9 cellular contexts compared by ENCODE assay signal in the genomic region with DNA sequence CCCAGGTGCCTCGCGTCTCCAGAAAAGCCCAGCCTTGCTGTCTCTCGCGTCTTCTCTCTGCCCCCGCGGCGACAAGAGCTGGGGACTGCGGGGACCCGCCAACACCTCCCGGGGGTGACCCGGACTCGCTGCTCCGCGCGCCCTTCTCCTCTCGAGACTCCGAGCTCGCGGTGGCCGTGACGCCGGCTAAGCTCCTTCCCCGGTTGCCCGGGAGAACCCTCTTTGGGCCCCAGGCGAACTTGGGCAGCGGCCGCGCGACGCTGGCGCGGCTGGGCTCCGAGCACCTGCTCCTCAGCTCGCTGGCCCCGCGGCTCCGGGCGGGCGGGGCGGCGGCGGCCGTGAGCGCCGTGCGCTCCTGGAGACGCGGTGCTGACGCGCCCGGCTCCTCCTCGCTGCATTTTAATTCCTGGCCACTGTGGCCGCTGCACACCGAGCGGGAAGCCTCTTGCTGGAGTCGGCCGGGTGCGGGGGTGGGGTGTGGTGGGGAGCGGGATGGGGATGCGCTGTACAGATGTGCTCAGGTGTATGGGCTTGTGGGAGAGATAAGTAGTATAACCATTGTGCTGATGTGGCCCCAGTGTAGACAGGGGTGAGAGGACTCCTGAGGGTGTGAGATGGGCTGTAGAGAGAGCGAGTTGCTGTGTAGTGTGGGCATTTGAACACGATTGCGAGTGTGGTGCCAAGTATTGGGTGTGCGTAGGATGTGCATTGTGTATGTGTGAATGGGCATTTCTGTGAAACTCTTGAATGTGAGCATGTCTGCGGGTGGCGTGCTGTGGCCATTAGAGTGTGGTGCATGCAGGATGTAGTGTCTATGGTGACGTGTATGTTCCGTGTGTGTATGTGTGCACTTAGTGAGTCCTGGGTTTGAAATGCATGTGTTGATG. TPM values are rescaled to one million over a fixed set of nuclear protein-coding genes. Genes with fewer than 3 reads are reported as not detected.
DNase-seq lines count a peak whose midpoint lies in the region; ATAC-seq and TF ChIP-seq lines count a peak whose summit lies in the region.
"Had no signal": no experiment of that assay in that cellular context is flagged by ENCODE, and none has a peak within 500 bp of the region (broad histone marks: within the 10 kb centered on the region; RNA-seq: fewer than 3 reads in every experiment).

A gene (minus strand): TSS at position 315 of the 887 bp plus-strand sequence.

- DNase-seq in 8988T (peak; percentile 20), breast epithelium (ENCODE audit: low spot score in 2 of 2) (no peak), lower lobe of right lung (no peak), GM10248 (ENCODE audit: extremely low spot score) (no peak), T-helper 9 cell (no peak)
- DNase-seq in activated naive CD4-positive, alpha-beta T cell treated with anti-CD3 and anti-CD28 coated beads, Interleukin-2, amount 50 U/mL, for 16 hours: no peak

- 11% methylated on average over 68 of the region's 68 CpGs for WGBS in HUES64

- intact Hi-C loops in breast epithelium (cut with DNase I; ENCODE audit: low total_unique reads) (no loop called here), lower lobe of right lung (cut with DNase I) (no loop called here)

- ATAC-seq in lower lobe of right lung: peak; percentile 29 to 30
- ATAC-seq in GM18858 (IDR thresholded peaks at IDR 0.05; ENCODE audit: unreplicated experiment): no peak

- CTCF ChIA-PET in GM10248 (lab: Yijun Ruan, JAX): no interaction called here

- H3K4me1 ChIP-seq in HUES64 (ENCODE audit: insufficient read depth, low read length): no peaks in the 10 kb centered on the region
- peaks cover 5 to 6% of the 10 kb centered on the region in 2 donors for H3K4me1 ChIP-seq in breast epithelium
- H3K4me1 ChIP-seq in lower lobe of right lung: peaks cover 11% of the 10 kb centered on the region

- H3K9me3 ChIP-seq in HUES64 (ENCODE audit: insufficient read depth, low read depth, low read length): no peaks in the 10 kb centered on the region
- H3K9me3 ChIP-seq in breast epithelium: no peaks in the 10 kb centered on the region
- H3K9me3 ChIP-seq in lower lobe of right lung: no peaks in the 10 kb centered on the region

- no peak for TF ChIP-seq POLR2A in breast epithelium (IDR thresholded peaks at IDR 0.05)

- H3K4me3 ChIP-seq in HUES64 (ENCODE audit: low read length) (peak within 1 kb of the TSS; percentile 62), breast epithelium (peak within 1 kb of the TSS; percentile 21 to 60 (median 42)), lower lobe of right lung (peak within 1 kb of the TSS; percentile 45)

- no peaks in the 10 kb centered on the region for H3K36me3 ChIP-seq in HUES64 (ENCODE audit: insufficient read depth, low read length)
- H3K36me3 ChIP-seq in breast epithelium: no peaks in the 10 kb centered on the region
- H3K36me3 ChIP-seq in lower lobe of right lung: no peaks in the 10 kb centered on the region

- POLR2A ChIA-PET in GM10248 (lab: Yijun Ruan, JAX): no interaction called here

- no peak within 1 kb of the TSS for H3K27ac ChIP-seq in HUES64 (ENCODE audit: low read depth, low read length)
- H3K27ac ChIP-seq in breast epithelium: no peak within 1 kb of the TSS
- no peak within 1 kb of the TSS for H3K27ac ChIP-seq in lower lobe of right lung

- no peak within 1 kb of the TSS for H3K9ac ChIP-seq in HUES64 (ENCODE audit: low read depth, low read length)

- TF ChIP-seq CTCF in breast epithelium (IDR thresholded peaks at IDR 0.05) (no peak), lower lobe of right lung (IDR thresholded peaks at IDR 0.05) (no peak), GM10248 (IDR thresholded peaks at IDR 0.05; ENCODE audit: control extremely low read depth, extremely low read depth, low read depth, missing control alignments) (no peak)

- H3K27me3 ChIP-seq in HUES64 (ENCODE audit: insufficient read depth, low read length) (peaks cover 87% of the 10 kb centered on the region), breast epithelium (peaks cover 0 to 44% of the 10 kb centered on the region in 2 donors), lower lobe of right lung (ENCODE audit: low read depth) (peaks cover 52% of the 10 kb centered on the region)

RNA-seq across cellular contexts. Expression of the gene that starts here (rescaled TPM):
- 0.65 TPM for polyA plus RNA-seq in HUES64 (2013, experiment 1 of 2)
- 1.1 TPM for polyA plus RNA-seq in HUES64 (2013, experiment 2 of 2)
- total RNA-seq in breast epithelium (under 1 TPM in 2 of 3 donors, not detected in 1; 0.15 to 0.16 TPM), lower lobe of right lung (not detected)
- total RNA-seq: mononuclear cell had no signal

Comparison
In these comparisons a context has a peak if more than half of its experiments do, and no peak if none do; other contexts are left out.
1. Peak in ATAC-seq and H3K4me3 ChIP-seq in lower lobe of right lung; RNA of the gene not detected or under 1 TPM.